In genomic region chr1:63523738-63524137, GRCh38 we compare ENCODE assay signal across 8 cellular contexts. TPM values are rescaled to one million over a fixed set of nuclear protein-coding genes. Genes with fewer than 3 reads are reported as not detected.
DNase-seq lines count a peak whose midpoint lies in the region; ATAC-seq and TF ChIP-seq lines count a peak whose summit lies in the region.

No MANE protein-coding gene starts in this region.

- peak overlapping the region; percentile 59 to 78 (median 67) for H3K4me3 ChIP-seq in stomach

- in situ Hi-C loops in ACHN (cut with HindIII; ENCODE audit: low pct_ligation_motif_present, low pct_unique_long_range_greater_than_20kb, low sequenced_read_pairs) = no loop called here

- H3K9me3 ChIP-seq in stomach = no peaks in the 10 kb centered on the region

- WGBS in stomach, 5 donors = 0 to 2% (median 1%) methylated on average over 11 of the region's 11 CpGs

- peak; percentile 18 for ATAC-seq in GM21360 (IDR thresholded peaks at IDR 0.05; ENCODE audit: unreplicated experiment)
- peak; percentile 19 for ATAC-seq in HG03571 (IDR thresholded peaks at IDR 0.05; ENCODE audit: unreplicated experiment)

- H3K27me3 ChIP-seq in stomach = no peaks in the 10 kb centered on the region

- H3K36me3 ChIP-seq in stomach = peaks cover 0 to 22% (median 12%) of the 10 kb centered on the region in 4 donors

- TF ChIP-seq CTCF in stomach (IDR thresholded peaks at IDR 0.05) = no peak

- TF ChIP-seq POLR2A in stomach (IDR thresholded peaks at IDR 0.05) = no peak

- H3K27ac ChIP-seq in angular gyrus (ENCODE audit: low read depth, low read length) (peak overlapping the region; percentile 99), stomach (peak overlapping the region; percentile 85 to 92 (median 89))

- H3K4me1 ChIP-seq in stomach = peaks cover 7 to 24% (median 19%) of the 10 kb centered on the region in 4 donors

- intact Hi-C loops in stomach (cut with DNase I; ENCODE audit: low total_unique reads) = no loop called here

- TF ChIP-seq EP300 in stomach (IDR thresholded peaks at IDR 0.05) = no peak

- DNase-seq in EL = peak; percentile 27
- peak; percentile 12 for DNase-seq in iPS-NIHi7 (ENCODE audit: extremely low spot score)
- no peak for DNase-seq in stomach
- DNase-seq in SKM-1 (lab: John Stamatoyannopoulos, UW; ENCODE audit: unreplicated experiment) = no peak
- no peak for DNase-seq in ACHN

RNA-seq across cellular contexts. Expression of gene EFCAB7, which starts 0.4 kb away (rescaled TPM):
- total RNA-seq in stomach = 10 to 100 TPM in 2 of 5 donors, 1 to 10 TPM in 2, not detected in 1; 2.9 to 14.9 (median 8.2) TPM
- polyA plus RNA-seq in stomach = 1 to 10 TPM; 2.6 to 3.1 (median 2.9) TPM

RNA-seq across cellular contexts. Expression of gene ITGB3BP, which starts 0.7 kb away (rescaled TPM):
- total RNA-seq in stomach = 10 to 100 TPM in 3 of 5 donors, 1 to 10 TPM in 1, not detected in 1; 6.4 to 36.9 (median 20.6) TPM
- polyA plus RNA-seq in stomach = 10 to 100 TPM; 20.2 to 26.9 (median 21.3) TPM

Comparison
In these comparisons a context has a peak if more than half of its experiments do, and no peak if none do; other contexts are left out.
1. DNase-seq: peak in EL (single experiment) and iPS-NIHi7 (single experiment); none in stomach (single experiment), SKM-1 (single experiment) and ACHN (single experiment).